ENCODE assay signal across 23 cellular contexts in the genomic region with DNA sequence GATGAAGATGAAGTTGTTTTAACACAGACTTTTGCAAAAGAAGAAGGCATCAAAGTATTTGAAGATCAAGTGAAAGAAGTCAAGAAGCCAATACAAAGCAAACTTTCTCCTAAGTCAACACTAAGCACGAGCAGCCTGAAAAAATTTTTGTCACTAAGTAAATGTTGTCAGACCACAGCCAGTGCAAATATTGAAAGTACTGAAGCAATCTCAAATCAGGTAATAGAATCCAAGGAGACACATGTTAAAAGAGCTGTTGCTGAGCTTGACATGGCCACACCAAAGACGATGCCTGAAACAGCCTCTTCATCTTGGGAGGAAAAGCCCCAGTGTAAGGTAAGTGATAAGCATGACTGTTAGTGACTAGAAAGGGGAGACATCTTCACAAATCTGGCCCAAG.
"Had no signal": no experiment of that assay in that cellular context is flagged by ENCODE, and none has a peak within 500 bp of the region (broad histone marks: within the 10 kb centered on the region; RNA-seq: fewer than 3 reads in every experiment).

No MANE protein-coding gene starts in this region.

- H3K4me1 ChIP-seq: colonic mucosa, esophagus squamous epithelium, gastrocnemius medialis, upper lobe of left lung had no signal

- ATAC-seq: activated CD4-positive, alpha-beta T cell treated with anti-CD3 and anti-CD28 coated beads for 36 hours; activated T-cell treated with anti-CD3 and anti-CD28 coated beads, Interleukin-2, amount 50 U/mL, for 4 hours; gastrocnemius medialis; naive thymus-derived CD4-positive, alpha-beta T cell had no signal

- H3K27ac ChIP-seq: colonic mucosa, dorsolateral prefrontal cortex, esophagus squamous epithelium, gastrocnemius medialis, thoracic aorta, upper lobe of left lung had no signal

- H3K27me3 ChIP-seq: colonic mucosa, dorsolateral prefrontal cortex, esophagus squamous epithelium, gastrocnemius medialis, upper lobe of left lung had no signal

- H3K9me3 ChIP-seq: colonic mucosa, esophagus squamous epithelium, gastrocnemius medialis had no signal

- H3K36me3 ChIP-seq: colonic mucosa, esophagus squamous epithelium, gastrocnemius medialis, thoracic aorta, upper lobe of left lung had no signal

- DNase-seq: activated B cell treated with CpG ODN at 0.5 μM for 24 hours; activated CD4-positive, alpha-beta T cell treated with anti-CD3 and anti-CD28 coated beads for 36 hours; activated CD4-positive, alpha-beta T cell treated with anti-CD3 and anti-CD28 coated beads, Interleukin-2, amount 50 U/mL, for 4 hours; activated CD8-positive, alpha-beta memory T cell treated with anti-CD3 and anti-CD28 coated beads for 24 hours; activated CD8-positive, alpha-beta memory T cell treated with anti-CD3 and anti-CD28 coated beads, Interleukin-2, amount 50 U/mL, for 48 hours; activated naive CD4-positive, alpha-beta T cell; activated naive CD8-positive, alpha-beta T cell treated with anti-CD3 and anti-CD28 coated beads for 36 hours; activated T-cell treated with anti-CD3 and anti-CD28 coated beads, Interleukin-2, amount 50 U/mL, for 4 hours; colonic mucosa; dorsolateral prefrontal cortex; esophagus squamous epithelium; gastrocnemius medialis; naive thymus-derived CD4-positive, alpha-beta T cell; occipital lobe; retina; stimulated activated CD4-positive, alpha-beta T cell treated with anti-CD3 and anti-CD28 coated beads, Interleukin-4, amount 100 ng/mL, for 24 hours; stimulated activated naive CD4-positive, alpha-beta T cell treated with Interleukin-2 at 50 U/mL for 16 hours; upper lobe of left lung had no signal

- FAIRE-seq: astrocyte, bronchial epithelial cell, islet of Langerhans had no signal

- H3K4me3 ChIP-seq: colonic mucosa, dorsolateral prefrontal cortex, esophagus squamous epithelium, gastrocnemius medialis, lung, thoracic aorta, upper lobe of left lung had no signal
